8 cellular contexts compared by ENCODE assay signal in the genomic region with DNA sequence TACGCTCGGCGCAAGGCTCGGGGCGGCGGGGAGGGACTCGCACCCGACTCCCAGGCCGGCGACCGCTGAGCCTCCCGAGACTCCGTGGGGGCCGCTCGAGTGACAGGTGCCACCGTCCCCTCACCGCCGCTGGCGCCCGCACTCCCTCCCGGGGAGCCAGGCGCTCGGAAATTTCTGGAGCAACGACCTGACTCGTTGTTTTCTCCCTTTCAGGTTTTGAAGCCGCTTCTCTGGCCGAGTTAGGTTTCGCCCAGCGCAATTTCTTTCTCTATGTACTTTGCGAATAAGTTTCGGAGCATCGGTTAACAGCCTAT.
DNase-seq lines count a peak whose midpoint lies in the region; ATAC-seq, FAIRE-seq and TF ChIP-seq lines count a peak whose summit lies in the region.
"Not testable (repeated sequence)": the region's sequence is repeated elsewhere in the genome, so short reads cannot be mapped to it uniquely, and the experiment has no call there.

No MANE protein-coding gene starts in this region.

- intact Hi-C loops in left lung (cut with DNase I); sciatic nerve (cut with DNase I); thyroid gland (cut with DNase I): not testable (repeated sequence)

- 1% methylated on average over 8 to 18 of the region's 32 CpGs for WGBS in thyroid gland, 2 donors

- H3K36me3 ChIP-seq in Peyer's patch, left lung: not testable (repeated sequence)
- peaks cover 0 to 14% of the 10 kb centered on the region in 2 donors for H3K36me3 ChIP-seq in thyroid gland

- not testable (repeated sequence) for DNase-seq in GM12892 (ENCODE audit: insufficient read length); Peyer's patch; left lung; thyroid gland
- peak in 2 of 3 experiments; percentile 27 to 28 for DNase-seq in effector memory CD8-positive, alpha-beta T cell
- peak; percentile 67 for DNase-seq in sciatic nerve (ENCODE audit: low spot score)

- TF ChIP-seq CTCF in Peyer's patch (IDR thresholded peaks at IDR 0.05); left lung (IDR thresholded peaks at IDR 0.05); thyroid gland (IDR thresholded peaks at IDR 0.05): not testable (repeated sequence)

- peak; percentile 79 for FAIRE-seq in GM12892 (lab: Jason Lieb, UNC)

- not testable (repeated sequence) for H3K4me1 ChIP-seq in Peyer's patch
- H3K4me1 ChIP-seq in left lung = peaks cover 0 to 13% of the 10 kb centered on the region in 2 donors
- H3K4me1 ChIP-seq in thyroid gland = peaks cover 8 to 10% of the 10 kb centered on the region in 2 donors

- not testable (repeated sequence) for H3K9me3 Mint-ChIP-seq in activated T-helper 17 cell treated with anti-CD3 and anti-CD28 coated beads, Interleukin-2, amount 50 U/mL, for 72 hours; effector memory CD8-positive, alpha-beta T cell

- peak overlapping the region; percentile 91 for H3K4me3 Mint-ChIP-seq in activated T-helper 17 cell treated with anti-CD3 and anti-CD28 coated beads, Interleukin-2, amount 50 U/mL, for 72 hours
- peak overlapping the region; percentile 69 to 87 for H3K4me3 Mint-ChIP-seq in effector memory CD8-positive, alpha-beta T cell

- TF ChIP-seq POLR2A in GM12892 (IDR thresholded peaks at IDR 0.05; ENCODE audit: low read depth, low read length); Peyer's patch (IDR thresholded peaks at IDR 0.05); thyroid gland (IDR thresholded peaks at IDR 0.05): not testable (repeated sequence)

- peak overlapping the region; percentile 89 to 94 (median 92) for H3K27ac ChIP-seq in Peyer's patch
- peak overlapping the region; percentile 85 to 86 for H3K27ac ChIP-seq in left lung
- H3K27ac ChIP-seq in thyroid gland = peak overlapping the region; percentile 90 to 95 (median 95)

- not testable (repeated sequence) for H3K4me1 Mint-ChIP-seq in activated T-helper 17 cell treated with anti-CD3 and anti-CD28 coated beads, Interleukin-2, amount 50 U/mL, for 72 hours
- H3K4me1 Mint-ChIP-seq in effector memory CD8-positive, alpha-beta T cell (ENCODE audit: low read depth in 2 of 2) = peaks cover 4 to 16% of the 10 kb centered on the region in 2 donors

- not testable (repeated sequence) for H3K27me3 ChIP-seq in Peyer's patch, left lung, thyroid gland

- H3K4me3 ChIP-seq in Peyer's patch (peak overlapping the region; percentile 69 to 99 (median 78)), left lung (peak overlapping the region; percentile 59 to 71), thyroid gland (replicated peaks in 1 of 3) (peak overlapping the region; percentile 33 to 86 (median 75))

- H3K36me3 Mint-ChIP-seq in activated T-helper 17 cell treated with anti-CD3 and anti-CD28 coated beads, Interleukin-2, amount 50 U/mL, for 72 hours (ENCODE audit: low read depth) = peaks cover 19% of the 10 kb centered on the region
- H3K36me3 Mint-ChIP-seq in effector memory CD8-positive, alpha-beta T cell (ENCODE audit: insufficient read depth) = peaks cover 15% of the 10 kb centered on the region

- peak; percentile 4 for ATAC-seq in HG03196 (IDR thresholded peaks at IDR 0.05; ENCODE audit: unreplicated experiment)
- ATAC-seq in activated T-helper 17 cell treated with anti-CD3 and anti-CD28 coated beads, Interleukin-2, amount 50 U/mL, for 72 hours (replicated peaks) = peak; percentile 42
- peak; percentile 21 for ATAC-seq in effector memory CD8-positive, alpha-beta T cell (replicated peaks)
- ATAC-seq in left lung, sciatic nerve: not testable (repeated sequence)

- H3K27me3 Mint-ChIP-seq in activated T-helper 17 cell treated with anti-CD3 and anti-CD28 coated beads, Interleukin-2, amount 50 U/mL, for 72 hours; effector memory CD8-positive, alpha-beta T cell: not testable (repeated sequence)

- not testable (repeated sequence) for H3K9me3 ChIP-seq in Peyer's patch, left lung, thyroid gland

- peak overlapping the region; percentile 88 for H3K27ac Mint-ChIP-seq in activated T-helper 17 cell treated with anti-CD3 and anti-CD28 coated beads, Interleukin-2, amount 50 U/mL, for 72 hours
- peak overlapping the region; percentile 30 to 91 for H3K27ac Mint-ChIP-seq in effector memory CD8-positive, alpha-beta T cell
